In the genomic region with DNA sequence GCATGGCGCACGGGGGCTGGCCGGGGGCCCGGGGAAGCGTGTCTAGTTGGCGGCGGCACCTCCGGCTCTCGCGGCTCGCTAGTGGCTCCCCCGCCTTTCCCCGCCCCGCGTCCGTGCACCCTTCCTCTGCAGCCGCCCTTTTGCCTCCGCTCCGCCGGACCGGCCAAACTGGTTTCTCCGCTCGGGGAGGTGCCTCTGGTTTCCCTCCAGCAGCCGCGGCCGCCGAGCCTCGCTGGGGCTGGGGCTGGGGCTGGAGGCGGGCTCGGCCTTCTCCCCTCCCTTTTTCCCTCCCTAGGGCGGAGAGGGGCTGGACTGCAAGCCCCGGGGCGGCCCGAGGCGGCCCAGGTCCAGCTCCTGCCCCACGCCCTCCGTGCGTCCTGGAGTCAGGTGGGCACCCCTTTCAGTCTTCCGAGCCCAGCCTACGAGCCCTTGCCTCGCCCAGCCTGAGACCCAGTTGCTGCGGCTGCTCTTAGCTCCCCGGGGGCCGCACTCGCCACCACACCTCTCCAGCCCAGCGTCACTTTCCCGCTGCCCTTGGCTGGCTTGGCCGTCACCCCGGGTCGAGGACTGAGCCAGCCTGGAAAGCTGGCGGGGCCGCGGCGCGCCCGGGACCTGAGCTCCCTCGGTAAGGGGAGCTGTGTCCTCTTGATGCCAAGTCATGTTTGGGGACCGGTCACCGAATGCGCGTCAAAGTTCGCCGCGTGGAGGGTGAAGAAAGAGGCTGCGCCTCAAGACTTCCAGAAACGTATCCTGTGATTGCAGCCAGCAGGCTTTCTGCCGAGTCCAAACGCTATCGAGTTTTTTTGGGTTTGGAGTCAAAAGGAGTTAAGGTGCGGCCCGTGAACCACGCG, we compare ENCODE assay signal across 8 cellular contexts. TPM values are rescaled to one million over a fixed set of nuclear protein-coding genes. Genes with fewer than 3 reads are reported as not detected.
DNase-seq lines count a peak whose midpoint lies in the region; ATAC-seq and TF ChIP-seq lines count a peak whose summit lies in the region.

A gene (minus strand): TSS at position 197 of the 851 bp plus-strand sequence. CDS start 71,508 bp downstream, outside the sequence.

- H3K4me3 ChIP-seq in MG63 (peak within 1 kb of the TSS; percentile 89), right atrium auricular region (peak within 1 kb of the TSS; percentile 78 to 82), prostate gland (peak within 1 kb of the TSS; percentile 64 to 91)

- DNase-seq in AG20443 (ENCODE audit: low spot score) (peak; percentile 88), MG63 (peak; percentile 84), amniotic stem cell (lab: John Stamatoyannopoulos, UW) (peak; percentile 31), right atrium auricular region (ENCODE audit: low spot score) (peak; percentile 77), prostate gland (ENCODE audit: low spot score) (peak; percentile 98), Ammon's horn (ENCODE audit: low spot score) (no peak)

- no peak for TF ChIP-seq CTCF in right atrium auricular region (IDR thresholded peaks at IDR 0.05)
- peak in 2 of 4 experiments; percentile 30 to 40 for TF ChIP-seq CTCF in prostate gland (IDR thresholded peaks at IDR 0.05)

- 4% methylated on average over 63 of the region's 73 CpGs for WGBS in prostate gland

- ATAC-seq in GM19324 (IDR thresholded peaks at IDR 0.05; ENCODE audit: low FRiP score, unreplicated experiment) (peak; percentile 59), GM18868 (IDR thresholded peaks at IDR 0.05; ENCODE audit: unreplicated experiment) (no peak)

- H3K27ac ChIP-seq in right atrium auricular region (peak within 1 kb of the TSS; percentile 90 to 92), prostate gland (peak within 1 kb of the TSS; percentile 91 to 97)

- H3K27me3 ChIP-seq in MG63 (no peaks in the 10 kb centered on the region), right atrium auricular region (no peaks in the 10 kb centered on the region), prostate gland (replicated peaks; ENCODE audit: insufficient read depth) (no peaks in the 10 kb centered on the region)

- H3K4me1 ChIP-seq in right atrium auricular region (peaks cover 0 to 44% of the 10 kb centered on the region in 2 donors), prostate gland (replicated peaks) (peaks cover 5% of the 10 kb centered on the region)

- H3K36me3 ChIP-seq in MG63: peaks cover 25% of the 10 kb centered on the region
- no peaks in the 10 kb centered on the region for H3K36me3 ChIP-seq in right atrium auricular region
- H3K36me3 ChIP-seq in prostate gland: no peaks in the 10 kb centered on the region

- intact Hi-C loops in prostate gland (cut with DNase I): loop anchor here (10.0 kb wide), 1 partner anchor 169 kb away; no protein-coding TSS in a partner anchor

- TF ChIP-seq POLR2A in prostate gland (IDR thresholded peaks at IDR 0.05): peak; percentile 67

- H3K9me3 ChIP-seq in MG63: no peaks in the 10 kb centered on the region
- H3K9me3 ChIP-seq in right atrium auricular region: no peaks in the 10 kb centered on the region
- no peaks in the 10 kb centered on the region for H3K9me3 ChIP-seq in prostate gland

RNA-seq across cellular contexts. Expression of the gene that starts here (rescaled TPM):
- total RNA-seq in MG63 (2014; rRNA removed; shearing (Covaris generic); ENCODE audit: low replicate concordance): 61.4 and 68.0 TPM in 2 replicates
- total RNA-seq in right atrium auricular region (10 to 100 TPM in 1 of 2 donors, 1 to 10 TPM in 1; 6.0 to 13.0 TPM), prostate gland (100 to 1,000 TPM in 1 of 2 donors, 10 to 100 TPM in 1; 33.5 to 103 TPM)
